In genomic region chr14:64509036-64509435, GRCh38 we compare ENCODE assay signal across 1 cellular context.
TF ChIP-seq lines count a peak whose summit lies in the region.

No MANE protein-coding gene starts in this region.

TF ChIP-seq in HepG2, 621 proteins besides CTCF, POLR2A, EP300 and RAD21 (continues in another document):
- TF ChIP-seq, protein P1, sequence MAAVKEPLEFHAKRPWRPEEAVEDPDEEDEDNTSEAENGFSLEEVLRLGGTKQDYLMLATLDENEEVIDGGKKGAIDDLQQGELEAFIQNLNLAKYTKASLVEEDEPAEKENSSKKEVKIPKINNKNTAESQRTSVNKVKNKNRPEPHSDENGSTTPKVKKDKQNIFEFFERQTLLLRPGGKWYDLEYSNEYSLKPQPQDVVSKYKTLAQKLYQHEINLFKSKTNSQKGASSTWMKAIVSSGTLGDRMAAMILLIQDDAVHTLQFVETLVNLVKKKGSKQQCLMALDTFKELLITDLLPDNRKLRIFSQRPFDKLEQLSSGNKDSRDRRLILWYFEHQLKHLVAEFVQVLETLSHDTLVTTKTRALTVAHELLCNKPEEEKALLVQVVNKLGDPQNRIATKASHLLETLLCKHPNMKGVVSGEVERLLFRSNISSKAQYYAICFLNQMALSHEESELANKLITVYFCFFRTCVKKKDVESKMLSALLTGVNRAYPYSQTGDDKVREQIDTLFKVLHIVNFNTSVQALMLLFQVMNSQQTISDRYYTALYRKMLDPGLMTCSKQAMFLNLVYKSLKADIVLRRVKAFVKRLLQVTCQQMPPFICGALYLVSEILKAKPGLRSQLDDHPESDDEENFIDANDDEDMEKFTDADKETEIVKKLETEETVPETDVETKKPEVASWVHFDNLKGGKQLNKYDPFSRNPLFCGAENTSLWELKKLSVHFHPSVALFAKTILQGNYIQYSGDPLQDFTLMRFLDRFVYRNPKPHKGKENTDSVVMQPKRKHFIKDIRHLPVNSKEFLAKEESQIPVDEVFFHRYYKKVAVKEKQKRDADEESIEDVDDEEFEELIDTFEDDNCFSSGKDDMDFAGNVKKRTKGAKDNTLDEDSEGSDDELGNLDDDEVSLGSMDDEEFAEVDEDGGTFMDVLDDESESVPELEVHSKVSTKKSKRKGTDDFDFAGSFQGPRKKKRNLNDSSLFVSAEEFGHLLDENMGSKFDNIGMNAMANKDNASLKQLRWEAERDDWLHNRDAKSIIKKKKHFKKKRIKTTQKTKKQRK (IDR thresholded peaks at IDR 0.05; ENCODE audit: low read length): no peak
- TF ChIP-seq ZNF570 (CRISPR knock-in tag; IDR thresholded peaks at IDR 0.05; ENCODE audit: borderline replicate concordance) (no peak), XBP1 (CRISPR knock-in tag; IDR thresholded peaks at IDR 0.05) (no peak), YY1 (IDR thresholded peaks at IDR 0.05; ENCODE audit: insufficient read depth, insufficient replicate concordance, low read depth, low read length) (peak; percentile 21), ZNF737 (CRISPR knock-in tag; IDR thresholded peaks at IDR 0.05; ENCODE audit: borderline replicate concordance) (no peak), ADNP (CRISPR knock-in tag; IDR thresholded peaks at IDR 0.05) (no peak), ZNF781 (CRISPR knock-in tag; IDR thresholded peaks at IDR 0.05; ENCODE audit: borderline replicate concordance, not compliant biosample characterization) (no peak), PTBP1 (IDR thresholded peaks at IDR 0.05; ENCODE audit: low read depth, low read length, poor library complexity, severe bottlenecking) (no peak), ZNF17 (CRISPR knock-in tag; IDR thresholded peaks at IDR 0.05) (no peak), ZNF878 (CRISPR knock-in tag; IDR thresholded peaks at IDR 0.05) (no peak), SRSF4 (IDR thresholded peaks at IDR 0.05; ENCODE audit: low read depth, low read length, poor library complexity, severe bottlenecking) (no peak), FOXM1 (CRISPR knock-in tag; IDR thresholded peaks at IDR 0.05) (no peak), ZNF556 (CRISPR knock-in tag; IDR thresholded peaks at IDR 0.05; ENCODE audit: borderline replicate concordance) (no peak), ZFYVE20 (CRISPR knock-in tag; IDR thresholded peaks at IDR 0.05; ENCODE audit: borderline replicate concordance, low read depth) (no peak), ZNF512 (CRISPR knock-in tag; IDR thresholded peaks at IDR 0.05) (no peak), ZNF672 (CRISPR knock-in tag; IDR thresholded peaks at IDR 0.05) (no peak), ZBTB44 (CRISPR knock-in tag; IDR thresholded peaks at IDR 0.05) (no peak), ZNF614 (CRISPR knock-in tag; IDR thresholded peaks at IDR 0.05; ENCODE audit: borderline replicate concordance) (no peak), SALL1 (CRISPR knock-in tag; IDR thresholded peaks at IDR 0.05) (peak; percentile 32; the same call in 1 of the 2 replicates), ZBTB20 (CRISPR knock-in tag; IDR thresholded peaks at IDR 0.05; ENCODE audit: borderline replicate concordance, low read depth) (no peak), RFX1 (IDR thresholded peaks at IDR 0.05) (no peak), GABPA (IDR thresholded peaks at IDR 0.05; ENCODE audit: low read depth, low read length) (no peak), GABPA (CRISPR knock-in tag; IDR thresholded peaks at IDR 0.05; ENCODE audit: low read depth) (no peak), NR0B2 (CRISPR knock-in tag; IDR thresholded peaks at IDR 0.05) (no peak), MAX (IDR thresholded peaks at IDR 0.05) (0 out of 2 replicates have a peak, but pooled peaks have one; percentile 23), RAD51 (IDR thresholded peaks at IDR 0.05; ENCODE audit: borderline replicate concordance) (no peak), ZNF34 (CRISPR knock-in tag; IDR thresholded peaks at IDR 0.05; ENCODE audit: borderline replicate concordance) (no peak), ZSCAN9 (CRISPR knock-in tag; IDR thresholded peaks at IDR 0.05; ENCODE audit: borderline replicate concordance) (no peak), TEAD3 (CRISPR knock-in tag; optimal IDR thresholded peaks at IDR 0.05; ENCODE audit: borderline replicate concordance) (peak; percentile 6), ZNF205 (CRISPR knock-in tag; IDR thresholded peaks at IDR 0.05) (no peak), ZNF317 (CRISPR knock-in tag; IDR thresholded peaks at IDR 0.05) (no peak), KLF11 (CRISPR knock-in tag; IDR thresholded peaks at IDR 0.05) (no peak), ZNF484 (CRISPR knock-in tag; IDR thresholded peaks at IDR 0.05; ENCODE audit: borderline replicate concordance, low read depth) (no peak), SMAD9 (CRISPR knock-in tag; IDR thresholded peaks at IDR 0.05) (no peak), PLSCR1 (CRISPR knock-in tag; IDR thresholded peaks at IDR 0.05; ENCODE audit: borderline replicate concordance) (no peak), ZNF224 (CRISPR knock-in tag; IDR thresholded peaks at IDR 0.05) (no peak), TCF7 (IDR thresholded peaks at IDR 0.05; ENCODE audit: low read depth) (0 out of 2 replicates have a peak, but pooled peaks have one; percentile 18)
- TF ChIP-seq, protein P2, sequence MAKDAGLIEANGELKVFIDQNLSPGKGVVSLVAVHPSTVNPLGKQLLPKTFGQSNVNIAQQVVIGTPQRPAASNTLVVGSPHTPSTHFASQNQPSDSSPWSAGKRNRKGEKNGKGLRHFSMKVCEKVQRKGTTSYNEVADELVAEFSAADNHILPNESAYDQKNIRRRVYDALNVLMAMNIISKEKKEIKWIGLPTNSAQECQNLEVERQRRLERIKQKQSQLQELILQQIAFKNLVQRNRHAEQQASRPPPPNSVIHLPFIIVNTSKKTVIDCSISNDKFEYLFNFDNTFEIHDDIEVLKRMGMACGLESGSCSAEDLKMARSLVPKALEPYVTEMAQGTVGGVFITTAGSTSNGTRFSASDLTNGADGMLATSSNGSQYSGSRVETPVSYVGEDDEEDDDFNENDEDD (CRISPR knock-in tag; IDR thresholded peaks at IDR 0.05; ENCODE audit: borderline replicate concordance): peak; percentile 23; the same call in 1 of the 2 replicates
- TF ChIP-seq, protein P3, sequence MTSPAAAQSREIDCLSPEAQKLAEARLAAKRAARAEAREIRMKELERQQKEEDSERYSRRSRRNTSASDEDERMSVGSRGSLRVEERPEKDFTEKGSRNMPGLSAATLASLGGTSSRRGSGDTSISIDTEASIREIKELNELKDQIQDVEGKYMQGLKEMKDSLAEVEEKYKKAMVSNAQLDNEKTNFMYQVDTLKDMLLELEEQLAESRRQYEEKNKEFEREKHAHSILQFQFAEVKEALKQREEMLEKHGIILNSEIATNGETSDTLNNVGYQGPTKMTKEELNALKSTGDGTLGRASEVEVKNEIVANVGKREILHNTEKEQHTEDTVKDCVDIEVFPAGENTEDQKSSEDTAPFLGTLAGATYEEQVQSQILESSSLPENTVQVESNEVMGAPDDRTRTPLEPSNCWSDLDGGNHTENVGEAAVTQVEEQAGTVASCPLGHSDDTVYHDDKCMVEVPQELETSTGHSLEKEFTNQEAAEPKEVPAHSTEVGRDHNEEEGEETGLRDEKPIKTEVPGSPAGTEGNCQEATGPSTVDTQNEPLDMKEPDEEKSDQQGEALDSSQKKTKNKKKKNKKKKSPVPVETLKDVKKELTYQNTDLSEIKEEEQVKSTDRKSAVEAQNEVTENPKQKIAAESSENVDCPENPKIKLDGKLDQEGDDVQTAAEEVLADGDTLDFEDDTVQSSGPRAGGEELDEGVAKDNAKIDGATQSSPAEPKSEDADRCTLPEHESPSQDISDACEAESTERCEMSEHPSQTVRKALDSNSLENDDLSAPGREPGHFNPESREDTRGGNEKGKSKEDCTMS (CRISPR knock-in tag; conservative IDR thresholded peaks at IDR 0.05): no peak
- TF ChIP-seq, protein P4, sequence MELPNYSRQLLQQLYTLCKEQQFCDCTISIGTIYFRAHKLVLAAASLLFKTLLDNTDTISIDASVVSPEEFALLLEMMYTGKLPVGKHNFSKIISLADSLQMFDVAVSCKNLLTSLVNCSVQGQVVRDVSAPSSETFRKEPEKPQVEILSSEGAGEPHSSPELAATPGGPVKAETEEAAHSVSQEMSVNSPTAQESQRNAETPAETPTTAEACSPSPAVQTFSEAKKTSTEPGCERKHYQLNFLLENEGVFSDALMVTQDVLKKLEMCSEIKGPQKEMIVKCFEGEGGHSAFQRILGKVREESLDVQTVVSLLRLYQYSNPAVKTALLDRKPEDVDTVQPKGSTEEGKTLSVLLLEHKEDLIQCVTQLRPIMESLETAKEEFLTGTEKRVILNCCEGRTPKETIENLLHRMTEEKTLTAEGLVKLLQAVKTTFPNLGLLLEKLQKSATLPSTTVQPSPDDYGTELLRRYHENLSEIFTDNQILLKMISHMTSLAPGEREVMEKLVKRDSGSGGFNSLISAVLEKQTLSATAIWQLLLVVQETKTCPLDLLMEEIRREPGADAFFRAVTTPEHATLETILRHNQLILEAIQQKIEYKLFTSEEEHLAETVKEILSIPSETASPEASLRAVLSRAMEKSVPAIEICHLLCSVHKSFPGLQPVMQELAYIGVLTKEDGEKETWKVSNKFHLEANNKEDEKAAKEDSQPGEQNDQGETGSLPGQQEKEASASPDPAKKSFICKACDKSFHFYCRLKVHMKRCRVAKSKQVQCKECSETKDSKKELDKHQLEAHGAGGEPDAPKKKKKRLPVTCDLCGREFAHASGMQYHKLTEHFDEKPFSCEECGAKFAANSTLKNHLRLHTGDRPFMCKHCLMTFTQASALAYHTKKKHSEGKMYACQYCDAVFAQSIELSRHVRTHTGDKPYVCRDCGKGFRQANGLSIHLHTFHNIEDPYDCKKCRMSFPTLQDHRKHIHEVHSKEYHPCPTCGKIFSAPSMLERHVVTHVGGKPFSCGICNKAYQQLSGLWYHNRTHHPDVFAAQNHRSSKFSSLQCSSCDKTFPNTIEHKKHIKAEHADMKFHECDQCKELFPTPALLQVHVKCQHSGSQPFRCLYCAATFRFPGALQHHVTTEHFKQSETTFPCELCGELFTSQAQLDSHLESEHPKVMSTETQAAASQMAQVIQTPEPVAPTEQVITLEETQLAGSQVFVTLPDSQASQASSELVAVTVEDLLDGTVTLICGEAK (IDR thresholded peaks at IDR 0.05): no peak
- TF ChIP-seq, protein P4 (CRISPR knock-in tag; IDR thresholded peaks at IDR 0.05): no peak
